Comparison of ENCODE assay signal across 12 cellular contexts in genomic region chr11:77287615-77288273, GRCh38. TPM values are rescaled to one million over a fixed set of nuclear protein-coding genes. Genes with fewer than 3 reads are reported as not detected.
DNase-seq lines count a peak whose midpoint lies in the region; ATAC-seq and TF ChIP-seq lines count a peak whose summit lies in the region.
"Had no signal": no experiment of that assay in that cellular context is flagged by ENCODE, and none has a peak within 500 bp of the region (broad histone marks: within the 10 kb centered on the region; RNA-seq: fewer than 3 reads in every experiment).

No MANE protein-coding gene starts in this region.

- intact Hi-C loops in Panc1 (cut with micrococcal nuclease; ENCODE audit: unreplicated experiment), result no loop called here

- H3K4me3 ChIP-seq in Panc1 (ENCODE audit: low read depth in 2 of 2, low read length in 2 of 2), result no peak overlapping the region

- DNase-seq in GM04504 (ENCODE audit: low read depth) (peak; percentile 82), Panc1 (ENCODE audit: low read depth, low spot score) (peak; percentile 71), stromal cell of bone marrow (ENCODE audit: low read depth) (peak; percentile 80), germinal center (ENCODE audit: low spot score) (no peak), GM19240 (ENCODE audit: insufficient read length, low spot score) (no peak)
- DNase-seq in central memory CD4-positive, alpha-beta T cell, result no peak
- DNase-seq: activated CD4-positive, alpha-beta T cell treated with anti-CD3 and anti-CD28 coated beads, Interleukin-2, amount 10 ng/mL, durations not matched to agents 7 days and 5 days; activated effector memory CD4-positive, alpha-beta T cell treated with anti-CD3 and anti-CD28 coated beads, Interleukin-2, amount 50 U/mL, for 16 hours; NCI-H1436 treated with DMSO at 0.1 percent for 48 hours; stimulated activated CD4-positive, alpha-beta T cell treated with anti-CD3 and anti-CD28 coated beads, Interleukin-4, amount 100 ng/mL, for 1 hour; stimulated activated naive CD8-positive, alpha-beta T cell treated with anti-CD3 and anti-CD28 coated beads, Interleukin-15, amount 100 ng/mL, for 72 hours had no signal

- ATAC-seq in Panc1 (peak; percentile 69), esophagus mucosa (peak; percentile 58)
- ATAC-seq: stimulated activated naive CD8-positive, alpha-beta T cell treated with anti-CD3 and anti-CD28 coated beads, Interleukin-15, amount 100 ng/mL, for 72 hours had no signal

- TF ChIP-seq CTCF in Panc1 (IDR thresholded peaks at IDR 0.05), result no peak

- in situ Hi-C loops in Panc1 (cut with HindIII; ENCODE audit: low pct_unique_long_range_greater_than_20kb, low sequenced_read_pairs), result no loop called here

- POLR2A ChIA-PET in Panc1 (lab: Charles Lee), result no interaction called here

- H3K4me1 ChIP-seq in Panc1 (ENCODE audit: control insufficient read depth, insufficient read depth, low read length), result no peaks in the 10 kb centered on the region

- no peaks in the 10 kb centered on the region for H3K27me3 ChIP-seq in Panc1 (ENCODE audit: control insufficient read depth, insufficient read depth, low read length)

- no peaks in the 10 kb centered on the region for H3K36me3 ChIP-seq in Panc1 (ENCODE audit: control insufficient read depth, insufficient read depth, low read length)

- H3K27ac ChIP-seq in Panc1 (ENCODE audit: low read length), result no peak overlapping the region

- no TSS peak for BruUV-seq in Panc1 (replicated peaks; lab: Mats Ljungman, UMichigan)

- CTCF ChIA-PET in Panc1 (lab: Charles Lee), result no interaction called here

- H3K9me3 ChIP-seq in Panc1 (ENCODE audit: control insufficient read depth, insufficient read depth, low read depth, low read length), result no peaks in the 10 kb centered on the region; the same call in 1 of the 2 replicates

RNA-seq across cellular contexts. Expression of gene GDPD4, which starts 13.7 kb away (rescaled TPM):
- not detected for total RNA-seq in Panc1 (2021; ENCODE audit: unreplicated experiment)
- not detected for polyA plus RNA-seq in Panc1 (2012; ENCODE audit: insufficient read length)
- total RNA-seq in esophagus mucosa, result not detected
- total RNA-seq: activated CD4-positive, alpha-beta T cell treated with anti-CD3 and anti-CD28 coated beads, Interleukin-2, amount 10 ng/mL, durations not matched to agents 7 days and 5 days had no signal

Comparison
In these comparisons a context has a peak if more than half of its experiments do, and no peak if none do; other contexts are left out.
1. DNase-seq: peak in GM04504 (single experiment), Panc1 (single experiment) and stromal cell of bone marrow (single experiment); none in central memory CD4-positive, alpha-beta T cell (single experiment), germinal center (single experiment) and GM19240 (single experiment).